15 cellular contexts compared by ENCODE assay signal in the genomic region with DNA sequence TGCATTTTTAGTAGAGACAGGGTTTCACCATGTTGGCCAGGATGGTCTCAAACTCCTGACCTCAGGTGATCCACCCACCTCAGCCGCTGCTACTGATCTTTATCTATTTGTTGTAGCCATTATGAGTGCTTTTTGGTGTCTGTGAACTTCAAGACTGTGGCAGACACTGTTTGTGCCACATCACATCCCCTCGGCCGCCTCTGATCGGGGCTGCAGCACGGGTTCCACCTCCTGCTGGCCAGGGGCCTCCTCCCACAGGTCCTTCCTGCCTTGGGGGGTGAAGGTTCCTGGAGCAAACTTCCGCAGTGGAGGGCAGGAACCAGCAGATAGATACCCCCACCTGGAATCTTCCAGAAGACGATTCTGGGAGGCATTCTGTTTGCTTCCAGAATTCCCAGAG.
A peak's percentile ranks its signal among the peaks of the same experiment; 100 is the strongest.
DNase-seq lines count a peak whose midpoint lies in the region; ATAC-seq and TF ChIP-seq lines count a peak whose summit lies in the region.
"Had no signal": no experiment of that assay in that cellular context is flagged by ENCODE, and none has a peak within 500 bp of the region (broad histone marks: within the 10 kb centered on the region; RNA-seq: fewer than 3 reads in every experiment).

No MANE protein-coding gene starts in this region.

- no peak overlapping the region for H3K9ac ChIP-seq in BLaER1
- 0 out of 22 replicates have a peak overlapping the region, but pooled peaks of 2 of the 11 experiments have one; percentile 10 to 19 for H3K9ac ChIP-seq in BLaER1 treated with 17β-estradiol and CSF1 and Interleukin-3, amounts not matched to agents 10 nM and 100 nM
- H3K9ac ChIP-seq: GM23248 had no signal

- TF ChIP-seq POLR2A in sigmoid colon (IDR thresholded peaks at IDR 0.05): no peak

- no peaks in the 10 kb centered on the region for H3K27me3 ChIP-seq in BLaER1
- H3K27me3 ChIP-seq in BLaER1 treated with 17β-estradiol and CSF1 and Interleukin-3, amounts not matched to agents 10 nM and 100 nM: no peaks in the 10 kb centered on the region
- H3K27me3 ChIP-seq in sigmoid colon: no peaks in the 10 kb centered on the region

- ATAC-seq in GM21576 (IDR thresholded peaks at IDR 0.05; ENCODE audit: unreplicated experiment): no peak
- ATAC-seq: HCT116 had no signal

- H3K4me3 ChIP-seq in BLaER1 (no peak overlapping the region), sigmoid colon (no peak overlapping the region)
- H3K4me3 ChIP-seq in BLaER1 treated with 17β-estradiol and CSF1 and Interleukin-3, amounts not matched to agents 10 nM and 100 nM: no peak overlapping the region
- H3K4me3 ChIP-seq: GM23248 had no signal

- no peak for TF ChIP-seq CTCF in sigmoid colon (IDR thresholded peaks at IDR 0.05)

- H3K4me2 ChIP-seq in BLaER1: peak overlapping the region; percentile 24; the same call in 1 of the 2 replicates
- H3K4me2 ChIP-seq in BLaER1 treated with 17β-estradiol and CSF1 and Interleukin-3, amounts not matched to agents 10 nM and 100 nM: peak overlapping the region in 7 of 11 experiments; percentile 5 to 46 (median 25); a peak in 7 of 22 replicates

- DNase-seq in UCSD-AML1 (lab: John Stamatoyannopoulos, UW; ENCODE audit: unreplicated experiment) (peak; percentile 39), sigmoid colon (peak; percentile 18)
- no peak for DNase-seq in activated effector memory CD4-positive, alpha-beta T cell treated with Interleukin-2 at 50 U/mL for 16 hours
- DNase-seq: CD4-positive, alpha-beta T cell; CD8-positive, alpha-beta memory T cell; DMS53; DMS79 treated with DMSO at 0.1 percent for 48 hours; GF-D8; GM23248; H9; HFFc6 had no signal

- no peaks in the 10 kb centered on the region for H4K20me1 ChIP-seq in BLaER1
- no peaks in the 10 kb centered on the region for H4K20me1 ChIP-seq in BLaER1 treated with 17β-estradiol and CSF1 and Interleukin-3, amounts not matched to agents 10 nM and 100 nM

- H3K36me3 ChIP-seq in BLaER1 (no peaks in the 10 kb centered on the region), sigmoid colon (no peaks in the 10 kb centered on the region)
- no peaks in the 10 kb centered on the region for H3K36me3 ChIP-seq in BLaER1 treated with 17β-estradiol and CSF1 and Interleukin-3, amounts not matched to agents 10 nM and 100 nM

- peaks cover 34% of the 10 kb centered on the region for H3K9me3 ChIP-seq in BLaER1
- H3K9me3 ChIP-seq in BLaER1 treated with 17β-estradiol and CSF1 and Interleukin-3, amounts not matched to agents 10 nM and 100 nM (replicated peaks in 1 of 11): peaks cover 27 to 35% (median 34%) of the 10 kb centered on the region in 11 experiments
- H3K9me3 ChIP-seq in sigmoid colon: peaks cover 0 to 5% (median 0%) of the 10 kb centered on the region in 4 donors

- intact Hi-C loops in sigmoid colon (cut with DNase I): no loop called here

- H3K27ac ChIP-seq in BLaER1 (no peak overlapping the region), sigmoid colon (no peak overlapping the region)
- H3K27ac ChIP-seq in BLaER1 treated with 17β-estradiol and CSF1 and Interleukin-3, amounts not matched to agents 10 nM and 100 nM: no peak overlapping the region
- H3K27ac ChIP-seq: GM23248 had no signal

- 71 to 78% methylated on average over 7 of the region's 7 CpGs for WGBS in sigmoid colon, 2 donors

- H3K4me1 ChIP-seq in BLaER1: peaks cover 46% of the 10 kb centered on the region
- H3K4me1 ChIP-seq in BLaER1 treated with 17β-estradiol and CSF1 and Interleukin-3, amounts not matched to agents 10 nM and 100 nM: peaks cover 24 to 47% (median 40%) of the 10 kb centered on the region in 10 experiments
- H3K4me1 ChIP-seq in sigmoid colon: no peaks in the 10 kb centered on the region

- no peak for TF ChIP-seq EP300 in sigmoid colon (IDR thresholded peaks at IDR 0.05)
